Comparison of ENCODE assay signal across 9 cellular contexts in genomic region chr11:33829430-33830141, GRCh38. TPM values are rescaled to one million over a fixed set of nuclear protein-coding genes. Genes with fewer than 3 reads are reported as not detected.
DNase-seq lines count a peak whose midpoint lies in the region; ATAC-seq, FAIRE-seq and TF ChIP-seq lines count a peak whose summit lies in the region.
"Had no signal": no experiment of that assay in that cellular context is flagged by ENCODE, and none has a peak within 500 bp of the region (broad histone marks: within the 10 kb centered on the region; RNA-seq: fewer than 3 reads in every experiment).

No MANE protein-coding gene starts in this region.

- peaks cover 15% of the 10 kb centered on the region for H3K27me3 Mint-ChIP-seq in GM23338 (ENCODE audit: insufficient read depth, low read depth, poor library complexity)

- no peaks in the 10 kb centered on the region for H3K9me2 ChIP-seq in GM23338 (ENCODE audit: insufficient read depth)

- peaks cover 31% of the 10 kb centered on the region for H3K27me3 ChIP-seq in GM23338 (ENCODE audit: insufficient read depth)

- H3K9me3 ChIP-seq in kidney (ENCODE audit: control insufficient read depth in 1 of 2, low read length in 2 of 2), result no peaks in the 10 kb centered on the region

- peak overlapping the region; percentile 88 for H3K4me3 Mint-ChIP-seq in GM23338

- H3K4me1 ChIP-seq in GM23338 (ENCODE audit: insufficient read depth), result no peaks in the 10 kb centered on the region
- peaks cover 0 to 5% of the 10 kb centered on the region in 2 donors for H3K4me1 ChIP-seq in kidney (ENCODE audit: control insufficient read depth in 1 of 2, insufficient read depth in 1 of 2, low read depth in 1 of 2, low read length in 2 of 2)

- H3K9me3 Mint-ChIP-seq in GM23338, result no peaks in the 10 kb centered on the region

- no peaks in the 10 kb centered on the region for H3F3A ChIP-seq in GM23338 (replicated peaks; ENCODE audit: low read depth)

- H2AFZ ChIP-seq in GM23338, result peak overlapping the region; percentile 80

- H3K79me2 ChIP-seq in GM23338 (replicated peaks; ENCODE audit: insufficient read depth), result no peaks in the 10 kb centered on the region

- DNase-seq in DMS79 (lab: John Stamatoyannopoulos, UW) (peak; percentile 60), GM23338 (ENCODE audit: low spot score) (peak; percentile 83), NCI-H1105 (lab: John Stamatoyannopoulos, UW) (peak; percentile 5), cerebellar cortex (ENCODE audit: low spot score) (peak; percentile 75), kidney (no peak), posterior vena cava (ENCODE audit: low spot score) (no peak)
- DNase-seq in stimulated activated CD4-positive, alpha-beta T cell treated with anti-CD3 and anti-CD28 coated beads, Interleukin-12 subunit alpha, Interleukin-12 subunit beta, amount 100 ng/mL, for 4 hours, result peak; percentile 39

- H3K9ac ChIP-seq in kidney (ENCODE audit: low read length in 2 of 2), result peak overlapping the region in 1 of 2 donors; percentile 28

- H3K4me3 ChIP-seq in GM23338 (peak overlapping the region; percentile 53), kidney (ENCODE audit: low read length in 2 of 2) (peak overlapping the region; percentile 59 to 63)

- H4K20me1 ChIP-seq in GM23338 (replicated peaks; ENCODE audit: insufficient read depth), result no peaks in the 10 kb centered on the region

- H3K36me3 Mint-ChIP-seq in GM23338 (ENCODE audit: low read depth), result no peaks in the 10 kb centered on the region

- no peak overlapping the region for H3K27ac Mint-ChIP-seq in GM23338

- H3K27ac ChIP-seq in GM23338 (ENCODE audit: low read depth) (no peak overlapping the region), VCaP (no peak overlapping the region), kidney (ENCODE audit: low read depth in 2 of 2, low read length in 2 of 2) (no peak overlapping the region)

- no peaks in the 10 kb centered on the region for H3K36me3 ChIP-seq in GM23338 (ENCODE audit: insufficient read depth)
- H3K36me3 ChIP-seq in kidney (ENCODE audit: control insufficient read depth in 1 of 2, insufficient read depth in 2 of 2, low read length in 2 of 2), result no peaks in the 10 kb centered on the region

- TF ChIP-seq CTCF in GM23338 (conservative IDR thresholded peaks at IDR 0.05; ENCODE audit: low read depth in 2 of 2) (peak; percentile 90 to 94), VCaP (conservative IDR thresholded peaks at IDR 0.05) (peak; percentile 89), kidney (IDR thresholded peaks at IDR 0.05; ENCODE audit: borderline replicate concordance, extremely low read depth, insufficient read depth) (peak; percentile 78)

- ATAC-seq in GM23338, result peak; percentile 85

- peak overlapping the region; percentile 80 for H3K4me2 ChIP-seq in GM23338

- intact Hi-C loops in kidney (cut with DNase I) (no loop called here), posterior vena cava (cut with DNase I) (loop anchor here in 1 of 2 donors (10.0 kb wide), 1 partner anchor 465 kb away; no protein-coding TSS in a partner anchor)

- H3K4me1 Mint-ChIP-seq in GM23338, result no peaks in the 10 kb centered on the region

- no peak for FAIRE-seq in kidney (lab: Jason Lieb, UNC)
- FAIRE-seq: endometrium had no signal

TF ChIP-seq in GM23338, 12 proteins besides CTCF, POLR2A, EP300 and RAD21:
- TF ChIP-seq EZH2 (IDR thresholded peaks at IDR 0.05; ENCODE audit: low read depth, unreplicated experiment) (peak; percentile 52), REST (IDR thresholded peaks at IDR 0.05; ENCODE audit: unreplicated experiment) (no peak)

RNA-seq across cellular contexts. Expression of gene FBXO3, which starts 55.3 kb away (rescaled TPM):
- total RNA-seq in GM23338 (2014; rRNA removed; shearing (Covaris generic)), result 28.4 TPM in 2 replicates
- 10.4 and 12.5 TPM in 2 replicates for polyA plus RNA-seq in GM23338 (2016; fragmentation: Nextera tagmentation; extraction: Ambion mirVana)
- 40.4 TPM for total RNA-seq in kidney
- 27.5 TPM for polyA plus RNA-seq in kidney (ENCODE audit: insufficient read depth, low read depth, low replicate concordance)
- 10 to 100 TPM; 29.4 to 32.9 TPM for total RNA-seq in posterior vena cava

Comparison
In these comparisons a context has a peak if more than half of its experiments do, and no peak if none do; other contexts are left out.
1. DNase-seq: peak in DMS79 (single experiment), GM23338 (single experiment), NCI-H1105 (single experiment), cerebellar cortex (single experiment) and stimulated activated CD4-positive, alpha-beta T cell treated with anti-CD3 and anti-CD28 coated beads, Interleukin-12 subunit alpha, Interleukin-12 subunit beta, amount 100 ng/mL, for 4 hours (single experiment); none in kidney (single experiment) and posterior vena cava (single experiment).
2. Peak in every context shown above with its lines, with median percentiles within 50 percentile points of each other: CTCF ChIP-seq.